2 cellular contexts compared by ENCODE assay signal in genomic region chr7:7967909-7968543, GRCh38.
TF ChIP-seq lines count a peak whose summit lies in the region.

No MANE protein-coding gene starts in this region.

TF ChIP-seq in A549, 52 proteins besides CTCF, POLR2A, EP300 and RAD21 (continued from another document):
- TF ChIP-seq PBX3 (IDR thresholded peaks at IDR 0.05) (no peak), NFE2L2 (conservative IDR thresholded peaks at IDR 0.05; ENCODE audit: low read length) (no peak), HMGXB4 (CRISPR knock-in tag; IDR thresholded peaks at IDR 0.05; ENCODE audit: borderline replicate concordance) (no peak), RCOR1 (IDR thresholded peaks at IDR 0.05; ENCODE audit: low read depth, low read length) (no peak), ELK1 (IDR thresholded peaks at IDR 0.05; ENCODE audit: low read depth, low read length) (no peak)

TF ChIP-seq in K562, 482 proteins besides CTCF, POLR2A, EP300 and RAD21 (continued from another document and continues in another):
- TF ChIP-seq RERE (CRISPR knock-in tag; IDR thresholded peaks at IDR 0.05; ENCODE audit: borderline replicate concordance) (no peak), JUND (IDR thresholded peaks at IDR 0.05; ENCODE audit: borderline replicate concordance, low read depth, low read length) (no peak), JUND (tag; IDR thresholded peaks at IDR 0.05; ENCODE audit: borderline replicate concordance, low read depth, low read length) (0 out of 3 replicates have a peak, but pooled peaks have one; percentile 17), ZNF140 (CRISPR knock-in tag; IDR thresholded peaks at IDR 0.05) (no peak), SUPT5H (IDR thresholded peaks at IDR 0.05) (no peak), PML (IDR thresholded peaks at IDR 0.05; ENCODE audit: low read length) (peak; percentile 28; the same call in 1 of the 2 replicates), MGA (IDR thresholded peaks at IDR 0.05) (peak; percentile 63), TEAD4 (IDR thresholded peaks at IDR 0.05; ENCODE audit: low read length) (no peak), TEAD4 (CRISPR knock-in tag; IDR thresholded peaks at IDR 0.05; ENCODE audit: borderline replicate concordance) (no peak), ZBTB11 (CRISPR knock-in tag; IDR thresholded peaks at IDR 0.05) (0 out of 6 replicates have a peak, but pooled peaks of 1 of the 3 experiments have one; percentile 22), RNF219 (CRISPR knock-in tag; IDR thresholded peaks at IDR 0.05) (no peak), HOXB6 (CRISPR knock-in tag; IDR thresholded peaks at IDR 0.05; ENCODE audit: borderline replicate concordance) (no peak), ZBTB33 (CRISPR knock-in tag; IDR thresholded peaks at IDR 0.05) (peak; percentile 54; the same call in 1 of the 2 replicates), FOXP4 (CRISPR knock-in tag; IDR thresholded peaks at IDR 0.05; ENCODE audit: borderline replicate concordance) (peak; percentile 80; the same call in 1 of the 2 replicates), NR2C2 (CRISPR knock-in tag; IDR thresholded peaks at IDR 0.05) (no peak), NR2C2 (tag; IDR thresholded peaks at IDR 0.05) (peak; percentile 37; the same call in 1 of the 2 replicates), KDM5B (IDR thresholded peaks at IDR 0.05; ENCODE audit: insufficient replicate concordance, low read depth, low read length) (peak; percentile 42), XRCC3 (IDR thresholded peaks at IDR 0.05) (no peak), SMAD2 (IDR thresholded peaks at IDR 0.05; ENCODE audit: low read depth, low read length) (no peak), NFE2 (IDR thresholded peaks at IDR 0.05; ENCODE audit: low read depth) (no peak)
